21 cellular contexts compared by ENCODE assay signal in the genomic region with DNA sequence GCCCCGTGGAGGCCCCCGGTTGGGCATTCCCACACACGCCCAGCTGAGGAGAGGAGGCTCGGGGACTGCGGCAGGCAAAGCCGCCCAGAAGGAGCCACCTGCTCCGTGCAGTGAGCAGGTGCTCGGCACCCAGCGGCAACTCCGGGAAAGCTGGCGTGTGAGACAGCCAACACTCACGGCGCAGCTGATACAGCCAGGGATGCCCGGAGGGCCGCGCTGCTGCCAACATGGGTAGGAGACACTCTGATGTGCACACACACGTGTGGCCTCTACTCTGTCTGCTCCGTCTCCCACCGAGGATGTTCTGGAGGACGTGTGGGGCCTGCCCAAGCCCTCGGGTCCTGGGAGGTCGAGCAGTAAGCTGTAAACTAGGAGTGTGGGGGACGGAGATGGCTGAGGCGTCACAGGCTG. TPM values are rescaled to one million over a fixed set of nuclear protein-coding genes. Genes with fewer than 3 reads are reported as not detected.
DNase-seq lines count a peak whose midpoint lies in the region; ATAC-seq and TF ChIP-seq lines count a peak whose summit lies in the region.
"Had no signal": no experiment of that assay in that cellular context is flagged by ENCODE, and none has a peak within 500 bp of the region (broad histone marks: within the 10 kb centered on the region; RNA-seq: fewer than 3 reads in every experiment).

No MANE protein-coding gene starts in this region.

- H3K4me1 ChIP-seq in left ventricle myocardium inferior (peaks cover 13% of the 10 kb centered on the region), body of pancreas (peaks cover 7% of the 10 kb centered on the region)
- H3K4me1 ChIP-seq: pancreas, right lobe of liver had no signal

- ATAC-seq in Right ventricle myocardium inferior, result no peak
- no peak for ATAC-seq in left colon
- ATAC-seq in stimulated activated naive B cell treated with anti-CD40 and anti-IgM and Interleukin-4, amounts not matched to agents 10 μg/mL and 1 μg/mL and 100 μg/mL, for 72 hours (replicated peaks), result no peak
- no peak for ATAC-seq in body of pancreas
- no peak for ATAC-seq in T-cell (replicated peaks in 1 of 4)
- ATAC-seq in GM19455 (IDR thresholded peaks at IDR 0.05; ENCODE audit: unreplicated experiment), result no peak
- ATAC-seq: activated naive CD8-positive, alpha-beta T cell treated with anti-CD3 and anti-CD28 coated beads, Interleukin-2, amount 50 U/mL, for 24 hours; GM12878; pancreas; right lobe of liver; stimulated activated effector memory CD8-positive, alpha-beta T cell treated with anti-CD3 and anti-CD28 coated beads, Interleukin-12 subunit alpha, Interleukin-12 subunit beta, amount 100 ng/mL, for 72 hours; T-helper 17 cell had no signal

- H3K27me3 Mint-ChIP-seq in stimulated activated naive B cell treated with anti-CD40 and anti-IgM and Interleukin-4, amounts not matched to agents 10 μg/mL and 1 μg/mL and 100 μg/mL, for 72 hours, result no peaks in the 10 kb centered on the region
- H3K27me3 Mint-ChIP-seq in T-cell, result no peaks in the 10 kb centered on the region
- H3K27me3 Mint-ChIP-seq: activated naive CD8-positive, alpha-beta T cell treated with anti-CD3 and anti-CD28 coated beads, Interleukin-2, amount 50 U/mL, for 24 hours; T-helper 17 cell had no signal

- H3K4me3 ChIP-seq in left ventricle myocardium inferior, result no peak overlapping the region
- no peak overlapping the region for H3K4me3 ChIP-seq in body of pancreas
- H3K4me3 ChIP-seq: GM12878, pancreas, right lobe of liver, thoracic aorta had no signal

- H3K27ac Mint-ChIP-seq in stimulated activated naive B cell treated with anti-CD40 and anti-IgM and Interleukin-4, amounts not matched to agents 10 μg/mL and 1 μg/mL and 100 μg/mL, for 72 hours, result peak overlapping the region; percentile 31
- H3K27ac Mint-ChIP-seq in T-cell, result no peak overlapping the region
- H3K27ac Mint-ChIP-seq: activated naive CD8-positive, alpha-beta T cell treated with anti-CD3 and anti-CD28 coated beads, Interleukin-2, amount 50 U/mL, for 24 hours; T-helper 17 cell had no signal

- H3K36me3 ChIP-seq in left ventricle myocardium inferior (no peaks in the 10 kb centered on the region), body of pancreas (replicated peaks in 1 of 2; ENCODE audit: insufficient read depth in 1 of 2, low read depth in 2 of 2) (no peaks in the 10 kb centered on the region)
- H3K36me3 ChIP-seq: pancreas, right lobe of liver, thoracic aorta had no signal

- DNase-seq in Right ventricle myocardium inferior (ENCODE audit: missing footprints) (peak; percentile 25), left ventricle myocardium inferior (no peak), NCI-H526 treated with DMSO at 0.1 percent for 48 hours (lab: John Stamatoyannopoulos, UW) (peak; percentile 9), left colon (peak; percentile 1 to 11), body of pancreas (no peak), T-cell (no peak)
- DNase-seq in stimulated activated naive B cell treated with anti-CD40 and anti-IgM and Interleukin-4, amounts not matched to agents 10 μg/mL and 1 μg/mL and 100 μg/mL, for 72 hours, result no peak
- DNase-seq: activated CD4-positive, alpha-beta T cell treated with anti-CD3 and anti-CD28 coated beads, Interleukin-2, amount 50 U/mL, for 1 hour; activated naive CD8-positive, alpha-beta T cell treated with anti-CD3 and anti-CD28 coated beads, Interleukin-2, amount 50 U/mL, for 24 hours; cortex of kidney; Karpas-422; mammary epithelial cell; NCI-H2107; NCI-H82; T-helper 17 cell had no signal

- H3K4me3 Mint-ChIP-seq in stimulated activated naive B cell treated with anti-CD40 and anti-IgM and Interleukin-4, amounts not matched to agents 10 μg/mL and 1 μg/mL and 100 μg/mL, for 72 hours, result no peak overlapping the region
- H3K4me3 Mint-ChIP-seq in T-cell, result no peak overlapping the region
- H3K4me3 Mint-ChIP-seq: activated naive CD8-positive, alpha-beta T cell treated with anti-CD3 and anti-CD28 coated beads, Interleukin-2, amount 50 U/mL, for 24 hours; stimulated activated effector memory CD8-positive, alpha-beta T cell treated with anti-CD3 and anti-CD28 coated beads, Interleukin-12 subunit alpha, Interleukin-12 subunit beta, amount 100 ng/mL, for 72 hours; T-helper 17 cell had no signal

- H3K27ac ChIP-seq in left ventricle myocardium inferior (replicated peaks) (no peak overlapping the region), body of pancreas (no peak overlapping the region)
- H3K27ac ChIP-seq: pancreas, right lobe of liver, thoracic aorta had no signal

- H3K4me1 Mint-ChIP-seq in stimulated activated naive B cell treated with anti-CD40 and anti-IgM and Interleukin-4, amounts not matched to agents 10 μg/mL and 1 μg/mL and 100 μg/mL, for 72 hours, result peaks cover 15 to 27% of the 10 kb centered on the region in 2 donors
- peaks cover 0 to 2% (median 0%) of the 10 kb centered on the region in 3 donors for H3K4me1 Mint-ChIP-seq in T-cell
- H3K4me1 Mint-ChIP-seq: activated naive CD8-positive, alpha-beta T cell treated with anti-CD3 and anti-CD28 coated beads, Interleukin-2, amount 50 U/mL, for 24 hours; stimulated activated effector memory CD8-positive, alpha-beta T cell treated with anti-CD3 and anti-CD28 coated beads, Interleukin-12 subunit alpha, Interleukin-12 subunit beta, amount 100 ng/mL, for 72 hours; T-helper 17 cell had no signal

- H3K9me3 ChIP-seq in left ventricle myocardium inferior (replicated peaks) (no peaks in the 10 kb centered on the region), body of pancreas (no peaks in the 10 kb centered on the region)
- H3K9me3 ChIP-seq: pancreas, right lobe of liver, thoracic aorta had no signal

- 87% methylated on average over 24 of the region's 24 CpGs; no CpG with 5 or more reads in 1 of the 2 donors for WGBS in body of pancreas, 2 donors

- POLR2A ChIA-PET in T-cell (lab: Charles Lee), result no interaction called here

- CTCF ChIA-PET in T-cell (lab: Charles Lee), result no interaction called here

- no peaks in the 10 kb centered on the region for H3K36me3 Mint-ChIP-seq in stimulated activated naive B cell treated with anti-CD40 and anti-IgM and Interleukin-4, amounts not matched to agents 10 μg/mL and 1 μg/mL and 100 μg/mL, for 72 hours
- H3K36me3 Mint-ChIP-seq in T-cell, result no peaks in the 10 kb centered on the region

- H3K9me3 Mint-ChIP-seq in stimulated activated naive B cell treated with anti-CD40 and anti-IgM and Interleukin-4, amounts not matched to agents 10 μg/mL and 1 μg/mL and 100 μg/mL, for 72 hours, result no peaks in the 10 kb centered on the region
- no peaks in the 10 kb centered on the region for H3K9me3 Mint-ChIP-seq in T-cell
- H3K9me3 Mint-ChIP-seq: activated naive CD8-positive, alpha-beta T cell treated with anti-CD3 and anti-CD28 coated beads, Interleukin-2, amount 50 U/mL, for 24 hours; stimulated activated effector memory CD8-positive, alpha-beta T cell treated with anti-CD3 and anti-CD28 coated beads, Interleukin-12 subunit alpha, Interleukin-12 subunit beta, amount 100 ng/mL, for 72 hours had no signal

- no peak for TF ChIP-seq POLR2A in body of pancreas (IDR thresholded peaks at IDR 0.05)

- no peak for TF ChIP-seq CTCF in left ventricle myocardium inferior (IDR thresholded peaks at IDR 0.05; ENCODE audit: borderline replicate concordance)
- no peak for TF ChIP-seq CTCF in body of pancreas (IDR thresholded peaks at IDR 0.05)

- intact Hi-C loops in Right ventricle myocardium inferior (cut with DNase I) (loop anchor here (5.0 kb wide), 1 partner anchor 51 kb away; no protein-coding TSS in a partner anchor), left ventricle myocardium inferior (cut with micrococcal nuclease) (no loop called here), left colon (cut with DNase I, micrococcal nuclease) (no loop called here), body of pancreas (cut with DNase I) (no loop called here)

- H3K27me3 ChIP-seq in left ventricle myocardium inferior (ENCODE audit: low read depth), result no peaks in the 10 kb centered on the region
- no peaks in the 10 kb centered on the region for H3K27me3 ChIP-seq in body of pancreas
- H3K27me3 ChIP-seq: pancreas, right lobe of liver had no signal

RNA-seq across cellular contexts. Expression of gene MORN1, which starts 12.9 kb away (rescaled TPM):
- 4.9 TPM for total RNA-seq in Right ventricle myocardium inferior
- total RNA-seq in left ventricle myocardium inferior, result 4.5 TPM
- total RNA-seq in left colon, result 10 to 100 TPM; 11.0 to 15.2 TPM
- 10 to 100 TPM in 1 of 2 donors, 1 to 10 TPM in 1; 7.0 to 17.8 TPM for total RNA-seq in body of pancreas
- total RNA-seq in T-cell, result 10 to 100 TPM in 3 of 5 donors, 1 to 10 TPM in 2; 8.2 to 17.5 (median 13.2) TPM

RNA-seq across cellular contexts. Expression of gene RER1, which starts 13.2 kb away (rescaled TPM):
- total RNA-seq in Right ventricle myocardium inferior, result 85.8 TPM
- 80.5 TPM for total RNA-seq in left ventricle myocardium inferior
- total RNA-seq in left colon, result 100 to 1,000 TPM; 191 to 221 TPM
- total RNA-seq in body of pancreas, result 10 to 100 TPM; 50.3 to 57.7 TPM
- 100 to 1,000 TPM in 3 of 5 donors, 10 to 100 TPM in 2; 84.3 to 129 (median 125) TPM for total RNA-seq in T-cell

RNA-seq across cellular contexts. Expression of gene PEX10, which starts 33.9 kb away (rescaled TPM):
- total RNA-seq in Right ventricle myocardium inferior (14.5 TPM), left ventricle myocardium inferior (15.8 TPM), left colon (10 to 100 TPM; 17.8 to 19.9 TPM), body of pancreas (10 to 100 TPM; 18.1 to 26.5 TPM), T-cell (10 to 100 TPM; 11.7 to 13.2 (median 12.2) TPM)

Comparison
In these comparisons a context has a peak if more than half of its experiments do, and no peak if none do; other contexts are left out.
1. DNase-seq: peak in Right ventricle myocardium inferior (single experiment), NCI-H526 treated with DMSO at 0.1 percent for 48 hours (single experiment) and left colon (2 of 2); none in left ventricle myocardium inferior (single experiment), stimulated activated naive B cell treated with anti-CD40 and anti-IgM and Interleukin-4, amounts not matched to agents 10 μg/mL and 1 μg/mL and 100 μg/mL, for 72 hours (single experiment), body of pancreas (0 of 4) and T-cell (0 of 34).